ENCODE assay signal across 14 cellular contexts in genomic region chrX:118729043-118729652, GRCh38. TPM values are rescaled to one million over a fixed set of nuclear protein-coding genes. Genes with fewer than 3 reads are reported as not detected.
A peak's percentile ranks its signal among the peaks of the same experiment; 100 is the strongest.
DNase-seq lines count a peak whose midpoint lies in the region; ATAC-seq and TF ChIP-seq lines count a peak whose summit lies in the region.
"Had no signal": no experiment of that assay in that cellular context is flagged by ENCODE, and none has a peak within 500 bp of the region (broad histone marks: within the 10 kb centered on the region; RNA-seq: fewer than 3 reads in every experiment).

No MANE protein-coding gene starts in this region.

- H3K4me1 ChIP-seq in lower lobe of right lung = peaks cover 23% of the 10 kb centered on the region
- peaks cover 4 to 45% (median 29%) of the 10 kb centered on the region in 4 donors for H3K4me1 ChIP-seq in stomach

- CTCF ChIA-PET in MCF 10A (lab: Yijun Ruan, JAX) = interaction anchor here (0.7 to 2.1 kb wide), 3 partner anchors 13 to 84 kb away, joined by 3 to 5 read pairs (median 5); no protein-coding TSS in a partner anchor

- H3K27ac Mint-ChIP-seq in MCF 10A (ENCODE audit: low read depth, unreplicated experiment) = no peak overlapping the region

- POLR2A ChIA-PET in MCF 10A (lab: Yijun Ruan, JAX) = interaction anchor here (0.8 to 2.6 kb wide), 4 partner anchors 11 to 72 kb away, joined by 3 to 10 read pairs (median 4); no protein-coding TSS in a partner anchor

- H3K9me3 Mint-ChIP-seq in MCF 10A (ENCODE audit: unreplicated experiment) = no peaks in the 10 kb centered on the region
- H3K9me3 Mint-ChIP-seq: type B pancreatic cell had no signal

- no peak for TF ChIP-seq EP300 in stomach (IDR thresholded peaks at IDR 0.05)

- DNase-seq in NCI-H510A treated with DMSO at 0.1 percent for 48 hours (lab: John Stamatoyannopoulos, UW) (peak; percentile 8), NCI-H510A (lab: John Stamatoyannopoulos, UW) (no peak), MCF 10A (ENCODE audit: unreplicated experiment) (no peak), lower lobe of right lung (no peak), stomach (no peak), ecto neural progenitor cell (ENCODE audit: low spot score) (no peak)
- DNase-seq: effector CD4-positive, alpha-beta T cell; NCI-H774; retina; SHP77 treated with DMSO at 0.1 percent for 48 hours had no signal

- H3K27ac ChIP-seq in lower lobe of right lung (peak overlapping the region; percentile 95), stomach (peak overlapping the region in 4 of 5 donors; percentile 87 to 99 (median 92))
- H3K27ac ChIP-seq: 22Rv1 had no signal

- peaks cover 10% of the 10 kb centered on the region for H3K27me3 Mint-ChIP-seq in MCF 10A (ENCODE audit: insufficient read depth, unreplicated experiment)
- H3K27me3 Mint-ChIP-seq: type B pancreatic cell had no signal

- H3K36me3 Mint-ChIP-seq in MCF 10A (ENCODE audit: insufficient read depth, unreplicated experiment) = peaks cover 8% of the 10 kb centered on the region
- H3K36me3 Mint-ChIP-seq: type B pancreatic cell had no signal

- TSS peak; percentile 39 for BruUV-seq in MCF 10A (replicated peaks; lab: Mats Ljungman, UMichigan)

- no peak for TF ChIP-seq POLR2A in stomach (IDR thresholded peaks at IDR 0.05)

- H3K36me3 ChIP-seq in lower lobe of right lung (no peaks in the 10 kb centered on the region), stomach (no peaks in the 10 kb centered on the region)

- H3K4me1 Mint-ChIP-seq in MCF 10A (ENCODE audit: insufficient read depth, unreplicated experiment) = peaks cover 26% of the 10 kb centered on the region

- ATAC-seq in lower lobe of right lung = no peak
- ATAC-seq in GM21528 (IDR thresholded peaks at IDR 0.05; ENCODE audit: low FRiP score, unreplicated experiment) = no peak
- ATAC-seq in GM18502 (IDR thresholded peaks at IDR 0.05; ENCODE audit: poor library complexity, unreplicated experiment) = no peak

- peak overlapping the region; percentile 64 for H3K4me3 ChIP-seq in lower lobe of right lung
- H3K4me3 ChIP-seq in stomach = peak overlapping the region; percentile 48 to 74 (median 58)

- TF ChIP-seq CTCF in MCF 10A (IDR thresholded peaks at IDR 0.05; ENCODE audit: unreplicated experiment) (no peak), lower lobe of right lung (IDR thresholded peaks at IDR 0.05) (no peak), stomach (IDR thresholded peaks at IDR 0.05) (no peak)

- 32 to 78% (median 48%) methylated on average over 3 of the region's 3 CpGs for WGBS in stomach, 5 donors

- intact Hi-C loops in MCF 10A (cut with micrococcal nuclease) = no loop called here
- intact Hi-C loops in lower lobe of right lung (cut with DNase I) = no loop called here
- intact Hi-C loops in stomach (cut with DNase I; ENCODE audit: low total_unique reads) = no loop called here

- H3K9me3 ChIP-seq in lower lobe of right lung = no peaks in the 10 kb centered on the region
- H3K9me3 ChIP-seq in stomach = peaks cover 0 to 5% (median 3%) of the 10 kb centered on the region in 4 donors

- no peaks in the 10 kb centered on the region for H3K27me3 ChIP-seq in lower lobe of right lung (ENCODE audit: low read depth)
- no peaks in the 10 kb centered on the region for H3K27me3 ChIP-seq in stomach

- H3K4me3 Mint-ChIP-seq in MCF 10A (ENCODE audit: unreplicated experiment) = peak overlapping the region; percentile 13

RNA-seq across cellular contexts. Expression of gene IL13RA1, which starts 1.7 kb away (rescaled TPM):
- total RNA-seq in MCF 10A (2022) = 27.4 and 32.4 TPM in 2 replicates
- total RNA-seq in lower lobe of right lung = 84.0 TPM
- 100 to 1,000 TPM in 1 of 5 donors, 10 to 100 TPM in 4; 37.7 to 110 (median 70.1) TPM for total RNA-seq in stomach
- 10 to 100 TPM; 18.5 to 22.5 (median 19.1) TPM for polyA plus RNA-seq in stomach
